In the genomic region with DNA sequence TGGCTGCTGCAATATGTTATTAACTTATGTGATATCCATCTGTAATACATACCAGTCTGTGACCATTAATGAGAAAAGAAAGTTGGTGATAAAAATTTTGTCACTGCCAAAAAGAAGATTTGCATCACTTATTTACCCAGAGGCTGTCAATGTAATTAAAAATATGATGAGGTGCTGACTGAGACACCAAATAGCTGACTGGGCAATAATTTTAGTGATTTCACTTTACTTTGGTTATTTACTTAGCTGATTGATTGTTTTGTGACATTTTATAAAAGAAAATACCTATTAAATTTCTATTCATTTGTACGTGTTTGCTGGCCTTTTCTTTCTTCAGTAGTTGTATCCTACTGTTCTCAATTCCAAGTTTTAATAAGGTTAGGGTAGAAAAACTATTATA, we compare ENCODE assay signal across 22 cellular contexts.
DNase-seq lines count a peak whose midpoint lies in the region; ATAC-seq, FAIRE-seq and TF ChIP-seq lines count a peak whose summit lies in the region.
"Had no signal": no experiment of that assay in that cellular context is flagged by ENCODE, and none has a peak within 500 bp of the region (broad histone marks: within the 10 kb centered on the region; RNA-seq: fewer than 3 reads in every experiment).

No MANE protein-coding gene starts in this region.

- intact Hi-C loops in K562 (cut with micrococcal nuclease), result loop anchor here (10.0 kb wide), 1 partner anchor 204 kb away; no protein-coding TSS in a partner anchor
- intact Hi-C loops in activated CD4-positive, alpha-beta T cell treated with anti-CD3 and anti-CD28 coated beads, Interleukin-2, amount 10 ng/mL, durations not matched to agents 24 days and 14 days (cut with micrococcal nuclease), result no loop called here

- no peaks in the 10 kb centered on the region for H3K36me3 ChIP-seq in K562 (ENCODE audit: control insufficient read depth, insufficient read depth, low read length)
- H3K36me3 ChIP-seq: BE2C, BLaER1 had no signal

- no TSS peak for BruUV-seq in K562 (replicated peaks; lab: Mats Ljungman, UMichigan)

- H3K27me3 ChIP-seq in K562 (ENCODE audit: control insufficient read depth in 2 of 2, insufficient read depth in 2 of 2, low read length in 2 of 2), result no peaks in the 10 kb centered on the region
- H3K27me3 ChIP-seq: BE2C, BLaER1 had no signal

- in situ Hi-C loops in K562 (cut with MboI), result no loop called here

- H3K4me1 ChIP-seq in A549 (no peaks in the 10 kb centered on the region), K562 (replicated peaks in 1 of 2; ENCODE audit: control insufficient read depth in 2 of 2, insufficient read depth in 2 of 2, low read length in 2 of 2) (no peaks in the 10 kb centered on the region)
- H3K4me1 ChIP-seq: BE2C had no signal

- H3K79me2 ChIP-seq in K562 (ENCODE audit: control insufficient read depth, insufficient read depth, low read length), result no peaks in the 10 kb centered on the region

- no peaks in the 10 kb centered on the region for H3K9me3 Mint-ChIP-seq in activated CD4-positive, alpha-beta T cell treated with anti-CD3 and anti-CD28 coated beads, Interleukin-2, amount 10 ng/mL, durations not matched to agents 24 days and 14 days

- POLR2A ChIA-PET in A549 (lab: Yijun Ruan, JAX) (no interaction called here), K562 (lab: Yijun Ruan, JAX) (no interaction called here)

- no peak for TF ChIP-seq CTCF in A549 (IDR thresholded peaks at IDR 0.05)
- no peak for TF ChIP-seq CTCF in D721Med (IDR thresholded peaks at IDR 0.05; ENCODE audit: insufficient read depth, missing control alignments)
- TF ChIP-seq CTCF in K562 (IDR thresholded peaks at IDR 0.05 in 2 of 3, conservative IDR thresholded peaks at IDR 0.05 in 1 of 3; ENCODE audit: insufficient read depth in 2 of 3, low read depth in 1 of 3, low read length in 3 of 3), result no peak

- H3K9ac ChIP-seq in K562 (ENCODE audit: insufficient read depth in 1 of 2, low read depth in 2 of 2, low read length in 2 of 2), result no peak overlapping the region
- H3K9ac ChIP-seq: BLaER1 had no signal

- H4K20me1 ChIP-seq in K562 (replicated peaks; ENCODE audit: control insufficient read depth, insufficient read depth, low read length), result no peaks in the 10 kb centered on the region
- H4K20me1 ChIP-seq: BLaER1 had no signal

- no peaks in the 10 kb centered on the region for H3K36me3 Mint-ChIP-seq in activated CD4-positive, alpha-beta T cell treated with anti-CD3 and anti-CD28 coated beads, Interleukin-2, amount 10 ng/mL, durations not matched to agents 24 days and 14 days (ENCODE audit: low read depth)
- H3K36me3 Mint-ChIP-seq: CD4-positive, alpha-beta memory T cell; CD4-positive, CD25-positive, alpha-beta regulatory T cell; CD8-positive, alpha-beta memory T cell had no signal

- DNase-seq in A549 (ENCODE audit: low read depth in 1 of 2, low spot score in 1 of 2), result no peak
- DNase-seq in D721Med (ENCODE audit: insufficient read length, low spot score), result no peak
- no peak for DNase-seq in K562 (ENCODE audit: extremely low read depth in 1 of 4, low spot score in 3 of 4)
- DNase-seq in activated CD8-positive, alpha-beta memory T cell treated with anti-CD3 and anti-CD28 coated beads, Interleukin-2, amount 50 U/mL, for 4 hours, result no peak
- DNase-seq in activated CD4-positive, alpha-beta T cell treated with anti-CD3 and anti-CD28 coated beads, Interleukin-2, amount 10 ng/mL, durations not matched to agents 24 days and 14 days, result no peak
- DNase-seq: 8988T; ACHN; BE2C; C1 segment of cervical spinal cord; CD4-positive, alpha-beta memory T cell; CD4-positive, CD25-positive, alpha-beta regulatory T cell; CD8-positive, alpha-beta memory T cell; COR-L47; DMS79 treated with DMSO at 0.1 percent for 48 hours; GF-D8 had no signal

- H3K4me3 ChIP-seq in A549 (no peak overlapping the region), K562 (no peak overlapping the region)
- H3K4me3 ChIP-seq: BLaER1 had no signal

- no peaks in the 10 kb centered on the region for H3K9me1 ChIP-seq in K562 (ENCODE audit: control insufficient read depth, insufficient read depth, low read length)

- no peaks in the 10 kb centered on the region for H3K4me1 Mint-ChIP-seq in activated CD4-positive, alpha-beta T cell treated with anti-CD3 and anti-CD28 coated beads, Interleukin-2, amount 10 ng/mL, durations not matched to agents 24 days and 14 days
- H3K4me1 Mint-ChIP-seq: CD4-positive, CD25-positive, alpha-beta regulatory T cell; CD8-positive, alpha-beta memory T cell had no signal

- FAIRE-seq in A549 (lab: Jason Lieb, UNC), result no peak
- peak; percentile 16 for FAIRE-seq in D721Med (lab: Jason Lieb, UNC)
- FAIRE-seq in K562 (lab: Jason Lieb, UNC), result no peak
- FAIRE-seq: A204.1, G401.6, GM12891, GM18507 had no signal

- 27% methylated on average over 1 of the region's 1 CpG for WGBS in A549 (ENCODE audit: missing lambda C conversion rate)
- WGBS in K562 (ENCODE audit: insufficient coverage, low coverage, missing lambda C conversion rate), result 8% methylated on average over 1 of the region's 1 CpG

- H3K9me3 ChIP-seq in A549 (no peaks in the 10 kb centered on the region), K562 (replicated peaks; ENCODE audit: control insufficient read depth, insufficient read depth, low read depth, low read length) (no peaks in the 10 kb centered on the region)
- H3K9me3 ChIP-seq: BE2C, BLaER1 had no signal

- no peak for TF ChIP-seq POLR2A in A549 (IDR thresholded peaks at IDR 0.05; ENCODE audit: low read length)
- no peak for TF ChIP-seq POLR2A in K562 (conservative IDR thresholded peaks at IDR 0.05)

- CTCF ChIA-PET in A549 (lab: Yijun Ruan, JAX), result no interaction called here
- CTCF ChIA-PET in K562 (lab: Yijun Ruan, JAX; ENCODE audit: low intra/inter-chr PET ratio), result no interaction called here

- H3K27ac ChIP-seq in A549, result no peak overlapping the region
- no peak overlapping the region for H3K27ac ChIP-seq in K562 (ENCODE audit: extremely low read depth, low read depth, low read length)
- H3K27ac ChIP-seq: BLaER1 had no signal

- TF ChIP-seq RAD21 in A549 (conservative IDR thresholded peaks at IDR 0.05 in 1 of 2, IDR thresholded peaks at IDR 0.05 in 1 of 2) (no peak), K562 (CRISPR knock-in tag; conservative IDR thresholded peaks at IDR 0.05 in 1 of 2, IDR thresholded peaks at IDR 0.05 in 1 of 2) (no peak)

- ATAC-seq in A549, result no peak
- ATAC-seq in K562, result no peak
- no peak for ATAC-seq in HG03571 (IDR thresholded peaks at IDR 0.05; ENCODE audit: unreplicated experiment)

- no peak overlapping the region for H3K4me3 Mint-ChIP-seq in activated CD4-positive, alpha-beta T cell treated with anti-CD3 and anti-CD28 coated beads, Interleukin-2, amount 10 ng/mL, durations not matched to agents 24 days and 14 days
- H3K4me3 Mint-ChIP-seq: CD14-positive monocyte; CD4-positive, alpha-beta memory T cell; CD4-positive, CD25-positive, alpha-beta regulatory T cell; CD8-positive, alpha-beta memory T cell had no signal

- TF ChIP-seq EP300 in A549 (IDR thresholded peaks at IDR 0.05) (no peak), K562 (IDR thresholded peaks at IDR 0.05; ENCODE audit: low read length) (no peak)

- H3K27me3 Mint-ChIP-seq in activated CD4-positive, alpha-beta T cell treated with anti-CD3 and anti-CD28 coated beads, Interleukin-2, amount 10 ng/mL, durations not matched to agents 24 days and 14 days, result no peaks in the 10 kb centered on the region
- H3K27me3 Mint-ChIP-seq: CD4-positive, CD25-positive, alpha-beta regulatory T cell had no signal

- H3K4me2 ChIP-seq in A549, result no peak overlapping the region
- no peak overlapping the region for H3K4me2 ChIP-seq in K562 (ENCODE audit: insufficient read depth, low read length)
- H3K4me2 ChIP-seq: BLaER1 had no signal

- no peak overlapping the region for H3K27ac Mint-ChIP-seq in activated CD4-positive, alpha-beta T cell treated with anti-CD3 and anti-CD28 coated beads, Interleukin-2, amount 10 ng/mL, durations not matched to agents 24 days and 14 days
- H3K27ac Mint-ChIP-seq: CD14-positive monocyte; CD4-positive, alpha-beta memory T cell; CD4-positive, CD25-positive, alpha-beta regulatory T cell; CD8-positive, alpha-beta memory T cell had no signal

- no peak overlapping the region for H2AFZ ChIP-seq in K562 (ENCODE audit: low read depth, low read length)

TF ChIP-seq in A549, 52 proteins besides CTCF, POLR2A, EP300 and RAD21:
- TF ChIP-seq ZSCAN20 (CRISPR knock-in tag; IDR thresholded peaks at IDR 0.05) (no peak), MAFK (IDR thresholded peaks at IDR 0.05; ENCODE audit: partially characterized antibody) (peak; percentile 86)

TF ChIP-seq in K562, 482 proteins besides CTCF, POLR2A, EP300 and RAD21 (continues in another document):
- TF ChIP-seq, protein P1, sequence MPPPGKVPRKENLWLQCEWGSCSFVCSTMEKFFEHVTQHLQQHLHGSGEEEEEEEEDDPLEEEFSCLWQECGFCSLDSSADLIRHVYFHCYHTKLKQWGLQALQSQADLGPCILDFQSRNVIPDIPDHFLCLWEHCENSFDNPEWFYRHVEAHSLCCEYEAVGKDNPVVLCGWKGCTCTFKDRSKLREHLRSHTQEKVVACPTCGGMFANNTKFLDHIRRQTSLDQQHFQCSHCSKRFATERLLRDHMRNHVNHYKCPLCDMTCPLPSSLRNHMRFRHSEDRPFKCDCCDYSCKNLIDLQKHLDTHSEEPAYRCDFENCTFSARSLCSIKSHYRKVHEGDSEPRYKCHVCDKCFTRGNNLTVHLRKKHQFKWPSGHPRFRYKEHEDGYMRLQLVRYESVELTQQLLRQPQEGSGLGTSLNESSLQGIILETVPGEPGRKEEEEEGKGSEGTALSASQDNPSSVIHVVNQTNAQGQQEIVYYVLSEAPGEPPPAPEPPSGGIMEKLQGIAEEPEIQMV (tag; conservative IDR thresholded peaks at IDR 0.05; ENCODE audit: low read depth), result no peak
- TF ChIP-seq MAFK (IDR thresholded peaks at IDR 0.05; ENCODE audit: low read length) (peak; percentile 87), KLF16 (IDR thresholded peaks at IDR 0.05) (no peak), NUFIP1 (IDR thresholded peaks at IDR 0.05; ENCODE audit: partially characterized antibody) (no peak), FOXJ2 (tag; IDR thresholded peaks at IDR 0.05) (no peak), RBBP5 (IDR thresholded peaks at IDR 0.05; ENCODE audit: borderline replicate concordance, insufficient read depth, low read length, poor library complexity, severe bottlenecking) (no peak), TCFL5 (CRISPR knock-in tag; conservative IDR thresholded peaks at IDR 0.05) (no peak), MAFG (tag; conservative IDR thresholded peaks at IDR 0.05) (peak; percentile 73), NCOA1 (IDR thresholded peaks at IDR 0.05; ENCODE audit: low read depth) (no peak), KLF1 (tag; IDR thresholded peaks at IDR 0.05) (no peak), C11orf30 (IDR thresholded peaks at IDR 0.05; ENCODE audit: low read depth) (peak; percentile 64), ZNF316 (IDR thresholded peaks at IDR 0.05) (peak; percentile 87)
